8 cellular contexts compared by ENCODE assay signal in the genomic region with DNA sequence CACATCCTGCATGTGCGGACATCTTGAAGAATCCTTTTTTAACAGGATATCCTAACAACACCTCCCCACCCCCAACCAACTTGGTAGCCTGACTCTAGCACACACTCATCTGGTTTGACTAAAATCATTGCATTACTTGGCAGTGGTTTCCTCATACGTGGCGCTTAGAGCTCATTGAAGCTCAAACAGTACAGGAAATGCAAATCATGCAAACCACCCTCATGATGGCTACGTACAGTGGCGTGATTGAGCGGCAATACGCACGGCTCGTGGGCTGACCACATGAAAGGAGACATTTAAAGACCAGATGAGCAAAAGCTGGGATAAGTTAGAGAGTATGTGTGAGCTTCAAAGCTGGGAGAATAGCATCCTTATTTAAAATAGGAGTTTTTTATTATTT.
A peak's percentile ranks its signal among the peaks of the same experiment; 100 is the strongest.
DNase-seq lines count a peak whose midpoint lies in the region; ATAC-seq, FAIRE-seq and TF ChIP-seq lines count a peak whose summit lies in the region.

No MANE protein-coding gene starts in this region.

- no peak for TF ChIP-seq POLR2A in H54 (IDR thresholded peaks at IDR 0.05; ENCODE audit: low read depth, low read length)

- ATAC-seq in GM21360 (IDR thresholded peaks at IDR 0.05; ENCODE audit: unreplicated experiment) (peak; percentile 99), sciatic nerve (peak; percentile 20)
- peak; percentile 99 for ATAC-seq in activated T-cell treated with anti-CD3 and anti-CD28 coated beads, Interleukin-2, amount 50 U/mL, for 72 hours (replicated peaks in 1 of 2)

- peaks cover 49% of the 10 kb centered on the region for H3K4me1 Mint-ChIP-seq in activated T-cell treated with anti-CD3 and anti-CD28 coated beads, Interleukin-2, amount 50 U/mL, for 72 hours (ENCODE audit: low read depth)

- no peak for FAIRE-seq in H54 (lab: Jason Lieb, UNC)

- H3K9me3 Mint-ChIP-seq in activated T-cell treated with anti-CD3 and anti-CD28 coated beads, Interleukin-2, amount 50 U/mL, for 72 hours = peaks cover 0 to 1% of the 10 kb centered on the region in 2 donors

- peak overlapping the region; percentile 70 to 71 for H3K4me3 Mint-ChIP-seq in activated T-cell treated with anti-CD3 and anti-CD28 coated beads, Interleukin-2, amount 50 U/mL, for 72 hours

- H3K27ac Mint-ChIP-seq in activated T-cell treated with anti-CD3 and anti-CD28 coated beads, Interleukin-2, amount 50 U/mL, for 72 hours = peak overlapping the region; percentile 94

- peaks cover 4 to 6% of the 10 kb centered on the region in 2 donors for H3K36me3 Mint-ChIP-seq in activated T-cell treated with anti-CD3 and anti-CD28 coated beads, Interleukin-2, amount 50 U/mL, for 72 hours (ENCODE audit: insufficient read depth in 2 of 2)

- no peaks in the 10 kb centered on the region for H3K27me3 Mint-ChIP-seq in activated T-cell treated with anti-CD3 and anti-CD28 coated beads, Interleukin-2, amount 50 U/mL, for 72 hours (ENCODE audit: low read depth)

- intact Hi-C loops in sciatic nerve (cut with DNase I) = no loop called here

- DNase-seq in AG20443 (ENCODE audit: low spot score) = peak; percentile 63
- DNase-seq in HS-5 (ENCODE audit: low read depth) = peak; percentile 80
- DNase-seq in activated T-cell treated with anti-CD3 and anti-CD28 coated beads, Interleukin-2, amount 50 U/mL, for 72 hours = peak; percentile 80 to 82
- DNase-seq in sciatic nerve (ENCODE audit: low spot score) = no peak
- no peak for DNase-seq in H54 (ENCODE audit: insufficient read length, low spot score)
- no peak for DNase-seq in COLO668 (lab: John Stamatoyannopoulos, UW; ENCODE audit: unreplicated experiment)
- no peak for DNase-seq in NCI-H2107 (lab: John Stamatoyannopoulos, UW)

Comparison
In these comparisons a context has a peak if more than half of its experiments do, and no peak if none do; other contexts are left out.
1. DNase-seq: peak in AG20443 (single experiment), HS-5 (single experiment) and activated T-cell treated with anti-CD3 and anti-CD28 coated beads, Interleukin-2, amount 50 U/mL, for 72 hours (2 of 2); none in sciatic nerve (single experiment), H54 (single experiment), COLO668 (single experiment) and NCI-H2107 (single experiment).
2. ATAC-seq: peak in every context shown above with its lines; median percentile 99 in GM21360; 99 in activated T-cell treated with anti-CD3 and anti-CD28 coated beads, Interleukin-2, amount 50 U/mL, for 72 hours; 20 in sciatic nerve.